Comparison of ENCODE assay signal across 22 cellular contexts in genomic region chrX:4844376-4844775, GRCh38.
"Had no signal": no experiment of that assay in that cellular context is flagged by ENCODE, and none has a peak within 500 bp of the region (broad histone marks: within the 10 kb centered on the region; RNA-seq: fewer than 3 reads in every experiment).

No MANE protein-coding gene starts in this region.

- H3K36me3 ChIP-seq: suprapubic skin, tibial nerve, uterus had no signal

- H3K27me3 Mint-ChIP-seq: activated CD4-positive, alpha-beta memory T cell treated with anti-CD3 and anti-CD28 coated beads for 36 hours; activated naive CD4-positive, alpha-beta T cell treated with anti-CD3 and anti-CD28 coated beads, Interleukin-2, amount 10 ng/mL, durations not matched to agents 7 days and 5 days; dendritic cell treated with granulocyte-macrophage colony-stimulating factor and Interleukin-4, amounts not matched to agents 40 ng/mL and 50 ng/mL, for 4 days; memory B cell; stimulated activated naive CD8-positive, alpha-beta T cell treated with anti-CD3 and anti-CD28 coated beads, Interleukin-15, amount 100 ng/mL, for 72 hours had no signal

- H3K27ac ChIP-seq: suprapubic skin, tibial nerve, uterus had no signal

- H3K4me3 ChIP-seq: suprapubic skin, tibial nerve, uterus had no signal

- H3K4me1 ChIP-seq: suprapubic skin, tibial nerve, uterus had no signal

- DNase-seq: activated CD4-positive, alpha-beta memory T cell treated with anti-CD3 and anti-CD28 coated beads for 36 hours; activated CD4-positive, alpha-beta T cell treated with anti-CD3 and anti-CD28 coated beads for 4 hours; activated CD4-positive, CD25-positive, alpha-beta regulatory T cell; activated effector memory CD4-positive, alpha-beta T cell treated with anti-CD3 and anti-CD28 coated beads, Interleukin-2, amount 50 U/mL, for 16 hours; activated naive CD4-positive, alpha-beta T cell treated with anti-CD3 and anti-CD28 coated beads, Interleukin-2, amount 10 ng/mL, durations not matched to agents 7 days and 5 days; amygdala; effector CD4-positive, alpha-beta T cell; foreskin melanocyte; hippocampal formation; nephron progenitor cell; small intestine; stimulated activated CD4-positive, alpha-beta T cell treated with anti-CD3 and anti-CD28 coated beads, Interleukin-2, amount 100 ng/mL, for 24 hours; stimulated activated naive CD8-positive, alpha-beta T cell treated with anti-CD3 and anti-CD28 coated beads, Interleukin-15, amount 100 ng/mL, for 72 hours; T1000; uterus had no signal

- H3K4me3 Mint-ChIP-seq: activated CD4-positive, alpha-beta memory T cell treated with anti-CD3 and anti-CD28 coated beads for 36 hours; activated naive CD4-positive, alpha-beta T cell treated with anti-CD3 and anti-CD28 coated beads, Interleukin-2, amount 10 ng/mL, durations not matched to agents 7 days and 5 days; dendritic cell treated with granulocyte-macrophage colony-stimulating factor and Interleukin-4, amounts not matched to agents 40 ng/mL and 50 ng/mL, for 4 days; memory B cell; nephron progenitor cell; stimulated activated effector memory CD8-positive, alpha-beta T cell treated with anti-CD3 and anti-CD28 coated beads, Interleukin-12 subunit alpha, Interleukin-12 subunit beta, amount 100 ng/mL, for 72 hours; stimulated activated naive CD8-positive, alpha-beta T cell treated with anti-CD3 and anti-CD28 coated beads, Interleukin-15, amount 100 ng/mL, for 72 hours; T-helper 1 cell treated with Interleukin-12 subunit alpha and Interleukin-12 subunit beta and Interleukin-4 antibody, amounts not matched to agents 30 μg/mL and 1 μg/mL, for 36 hours had no signal

- ATAC-seq: sciatic nerve; stimulated activated effector memory CD8-positive, alpha-beta T cell treated with anti-CD3 and anti-CD28 coated beads, Interleukin-12 subunit alpha, Interleukin-12 subunit beta, amount 100 ng/mL, for 72 hours; stimulated activated naive CD8-positive, alpha-beta T cell treated with anti-CD3 and anti-CD28 coated beads, Interleukin-15, amount 100 ng/mL, for 72 hours had no signal

- H3K36me3 Mint-ChIP-seq: activated CD4-positive, alpha-beta memory T cell treated with anti-CD3 and anti-CD28 coated beads for 36 hours; activated naive CD4-positive, alpha-beta T cell treated with anti-CD3 and anti-CD28 coated beads, Interleukin-2, amount 10 ng/mL, durations not matched to agents 7 days and 5 days; memory B cell; stimulated activated effector memory CD8-positive, alpha-beta T cell treated with anti-CD3 and anti-CD28 coated beads, Interleukin-12 subunit alpha, Interleukin-12 subunit beta, amount 100 ng/mL, for 72 hours had no signal

- H3K4me1 Mint-ChIP-seq: activated naive CD4-positive, alpha-beta T cell treated with anti-CD3 and anti-CD28 coated beads, Interleukin-2, amount 10 ng/mL, durations not matched to agents 7 days and 5 days; memory B cell; nephron progenitor cell; stimulated activated effector memory CD8-positive, alpha-beta T cell treated with anti-CD3 and anti-CD28 coated beads, Interleukin-12 subunit alpha, Interleukin-12 subunit beta, amount 100 ng/mL, for 72 hours; stimulated activated naive CD8-positive, alpha-beta T cell treated with anti-CD3 and anti-CD28 coated beads, Interleukin-15, amount 100 ng/mL, for 72 hours had no signal

- H3K27ac Mint-ChIP-seq: activated CD4-positive, alpha-beta memory T cell treated with anti-CD3 and anti-CD28 coated beads for 36 hours; activated naive CD4-positive, alpha-beta T cell treated with anti-CD3 and anti-CD28 coated beads, Interleukin-2, amount 10 ng/mL, durations not matched to agents 7 days and 5 days; dendritic cell treated with granulocyte-macrophage colony-stimulating factor and Interleukin-4, amounts not matched to agents 40 ng/mL and 50 ng/mL, for 4 days; memory B cell; nephron progenitor cell; stimulated activated effector memory CD8-positive, alpha-beta T cell treated with anti-CD3 and anti-CD28 coated beads, Interleukin-12 subunit alpha, Interleukin-12 subunit beta, amount 100 ng/mL, for 72 hours; stimulated activated naive CD8-positive, alpha-beta T cell treated with anti-CD3 and anti-CD28 coated beads, Interleukin-15, amount 100 ng/mL, for 72 hours; T-helper 1 cell treated with Interleukin-12 subunit alpha and Interleukin-12 subunit beta and Interleukin-4 antibody, amounts not matched to agents 30 μg/mL and 1 μg/mL, for 36 hours had no signal

- H3K27me3 ChIP-seq: suprapubic skin, tibial nerve, uterus had no signal

- H3K9me3 Mint-ChIP-seq: dendritic cell treated with granulocyte-macrophage colony-stimulating factor and Interleukin-4, amounts not matched to agents 40 ng/mL and 50 ng/mL, for 4 days; nephron progenitor cell; stimulated activated naive CD8-positive, alpha-beta T cell treated with anti-CD3 and anti-CD28 coated beads, Interleukin-15, amount 100 ng/mL, for 72 hours; T-helper 1 cell treated with Interleukin-12 subunit alpha and Interleukin-12 subunit beta and Interleukin-4 antibody, amounts not matched to agents 30 μg/mL and 1 μg/mL, for 36 hours had no signal

- H3K9me3 ChIP-seq: suprapubic skin, tibial nerve, uterus had no signal
